ENCODE assay signal across 8 cellular contexts in genomic region chr16:29962344-29962994, GRCh38. TPM values are rescaled to one million over a fixed set of nuclear protein-coding genes. Genes with fewer than 3 reads are reported as not detected.
A peak's percentile ranks its signal among the peaks of the same experiment; 100 is the strongest.
DNase-seq lines count a peak whose midpoint lies in the region; ATAC-seq and TF ChIP-seq lines count a peak whose summit lies in the region.

No MANE protein-coding gene starts in this region.

- H3K9me3 Mint-ChIP-seq in memory B cell (no peaks in the 10 kb centered on the region), type B pancreatic cell (no peaks in the 10 kb centered on the region)

- ATAC-seq in memory B cell (ENCODE audit: low read depth), result no peak
- ATAC-seq in GM19324 (IDR thresholded peaks at IDR 0.05; ENCODE audit: low FRiP score, unreplicated experiment), result no peak

- H3K4me1 Mint-ChIP-seq in memory B cell, result peaks cover 14% of the 10 kb centered on the region
- H3K4me1 Mint-ChIP-seq in type B pancreatic cell (ENCODE audit: unreplicated experiment), result peaks cover 11% of the 10 kb centered on the region

- no peak for DNase-seq in GM12864 (ENCODE audit: low read depth)
- DNase-seq in NOMO-1 (lab: John Stamatoyannopoulos, UW; ENCODE audit: unreplicated experiment in 2 of 2), result peak; percentile 11 to 43
- no peak for DNase-seq in coronary artery (ENCODE audit: low spot score)
- no peak for DNase-seq in memory B cell (ENCODE audit: low spot score in 2 of 2)
- no peak for DNase-seq in type B pancreatic cell (ENCODE audit: extremely low spot score, unreplicated experiment)
- DNase-seq in stimulated activated CD4-positive, alpha-beta T cell treated with anti-CD3 and anti-CD28 coated beads, Interleukin-12 subunit alpha, Interleukin-12 subunit beta, amount 100 ng/mL, for 4 hours, result no peak
- DNase-seq in NCI-H1694 (lab: John Stamatoyannopoulos, UW), result no peak

- peak overlapping the region; percentile 93 to 95 for H3K27ac ChIP-seq in coronary artery

- H3K27ac Mint-ChIP-seq in memory B cell, result peak overlapping the region; percentile 88
- peak overlapping the region; percentile 95 for H3K27ac Mint-ChIP-seq in type B pancreatic cell

- H3K36me3 Mint-ChIP-seq in memory B cell, result no peaks in the 10 kb centered on the region
- no peaks in the 10 kb centered on the region for H3K36me3 Mint-ChIP-seq in type B pancreatic cell

- TF ChIP-seq CTCF in GM12864 (IDR thresholded peaks at IDR 0.05; ENCODE audit: low read depth, low read length, missing control alignments) (no peak), coronary artery (IDR thresholded peaks at IDR 0.05) (no peak), type B pancreatic cell (conservative IDR thresholded peaks at IDR 0.05) (no peak)

- H3K27me3 Mint-ChIP-seq in memory B cell, result no peaks in the 10 kb centered on the region
- H3K27me3 Mint-ChIP-seq in type B pancreatic cell, result no peaks in the 10 kb centered on the region

- H3K4me3 ChIP-seq in GM12864 (ENCODE audit: low read depth, low read length) (peak overlapping the region; percentile 78), coronary artery (peak overlapping the region; percentile 78)

- peak overlapping the region; percentile 90 for H3K4me3 Mint-ChIP-seq in memory B cell
- H3K4me3 Mint-ChIP-seq in type B pancreatic cell, result peak overlapping the region; percentile 94

RNA-seq across cellular contexts. Expression of gene TMEM219, which starts 0.6 kb away (rescaled TPM):
- 72.4 and 73.5 TPM in 2 replicates for total RNA-seq in type B pancreatic cell (ENCODE audit: low replicate concordance)

RNA-seq across cellular contexts. Expression of gene TAOK2, which starts 11.2 kb away (rescaled TPM):
- total RNA-seq in type B pancreatic cell (ENCODE audit: low replicate concordance), result 42.6 and 52.4 TPM in 2 replicates

RNA-seq across cellular contexts. Expression of gene HIRIP3, which starts 32.9 kb away (rescaled TPM):
- 13.7 and 20.9 TPM in 2 replicates for total RNA-seq in type B pancreatic cell (ENCODE audit: low replicate concordance)

RNA-seq across cellular contexts. Expression of gene INO80E, which starts 33.6 kb away (rescaled TPM):
- total RNA-seq in type B pancreatic cell (ENCODE audit: low replicate concordance), result 52.8 and 78.7 TPM in 2 replicates

RNA-seq across cellular contexts. Expression of gene KCTD13, which starts 36.4 kb away (rescaled TPM):
- 17.9 and 20.6 TPM in 2 replicates for total RNA-seq in type B pancreatic cell (ENCODE audit: low replicate concordance)

Comparison
In these comparisons a context has a peak if more than half of its experiments do, and no peak if none do; other contexts are left out.
1. DNase-seq: peak in NOMO-1 (2 of 2); none in GM12864 (single experiment), coronary artery (single experiment), memory B cell (0 of 2), type B pancreatic cell (single experiment), stimulated activated CD4-positive, alpha-beta T cell treated with anti-CD3 and anti-CD28 coated beads, Interleukin-12 subunit alpha, Interleukin-12 subunit beta, amount 100 ng/mL, for 4 hours (single experiment) and NCI-H1694 (single experiment).